Comparison of ENCODE assay signal across 8 cellular contexts in the genomic region with DNA sequence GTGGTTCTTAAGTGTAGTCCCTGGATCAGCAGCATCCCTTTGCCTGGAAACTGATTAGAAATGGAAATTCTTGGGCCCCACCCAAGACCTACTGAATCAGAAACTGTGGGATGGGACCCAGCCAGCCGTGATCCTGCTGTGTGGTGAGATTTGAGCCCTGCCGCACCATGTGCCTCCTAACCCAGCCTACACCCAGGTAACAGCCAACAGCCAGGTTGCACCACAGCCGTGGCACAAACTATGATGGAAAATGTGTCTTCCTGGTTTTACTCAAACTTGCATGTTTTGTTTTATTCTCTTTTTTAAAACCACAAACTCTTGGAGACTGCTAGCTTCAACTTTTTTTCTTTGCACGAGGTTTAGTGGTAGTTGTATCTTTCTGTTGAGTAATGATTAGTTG. TPM values are rescaled to one million over a fixed set of nuclear protein-coding genes. Genes with fewer than 3 reads are reported as not detected.
A peak's percentile ranks its signal among the peaks of the same experiment; 100 is the strongest.
DNase-seq lines count a peak whose midpoint lies in the region; ATAC-seq, FAIRE-seq and TF ChIP-seq lines count a peak whose summit lies in the region.

No MANE protein-coding gene starts in this region.

- peak overlapping the region; percentile 83 for H3K27ac Mint-ChIP-seq in stimulated activated memory B cell treated with anti-CD40 and anti-IgM and Interleukin-4, amounts not matched to agents 10 μg/mL and 1 μg/mL and 100 μg/mL, for 72 hours

- in situ Hi-C loops in HAP-1 (cut with MboI; ENCODE audit: low sequenced_read_pairs) = no loop called here

- H3K9ac ChIP-seq in kidney (ENCODE audit: low read length in 2 of 2) = no peak overlapping the region

- H3K4me1 ChIP-seq in HAP-1 (peaks cover 30% of the 10 kb centered on the region), kidney (ENCODE audit: control insufficient read depth in 1 of 2, insufficient read depth in 1 of 2, low read depth in 1 of 2, low read length in 2 of 2) (peaks cover 37 to 46% of the 10 kb centered on the region in 2 donors)

- H3K4me3 ChIP-seq in HAP-1 (peak overlapping the region; percentile 63), kidney (ENCODE audit: low read length in 2 of 2) (peak overlapping the region in 1 of 2 donors; percentile 39)

- no peaks in the 10 kb centered on the region for H3K27me3 Mint-ChIP-seq in stimulated activated memory B cell treated with anti-CD40 and anti-IgM and Interleukin-4, amounts not matched to agents 10 μg/mL and 1 μg/mL and 100 μg/mL, for 72 hours

- no peaks in the 10 kb centered on the region for H3K27me3 ChIP-seq in HAP-1 (ENCODE audit: low read depth)

- no peak for TF ChIP-seq CTCF in kidney (IDR thresholded peaks at IDR 0.05; ENCODE audit: borderline replicate concordance, extremely low read depth, insufficient read depth)

- H3K9me3 Mint-ChIP-seq in stimulated activated memory B cell treated with anti-CD40 and anti-IgM and Interleukin-4, amounts not matched to agents 10 μg/mL and 1 μg/mL and 100 μg/mL, for 72 hours = no peaks in the 10 kb centered on the region

- H3K9me3 ChIP-seq in HAP-1 = no peaks in the 10 kb centered on the region
- no peaks in the 10 kb centered on the region for H3K9me3 ChIP-seq in kidney (ENCODE audit: control insufficient read depth in 1 of 2, low read length in 2 of 2)

- ATAC-seq in stimulated activated memory B cell treated with anti-CD40 and anti-IgM and Interleukin-4, amounts not matched to agents 10 μg/mL and 1 μg/mL and 100 μg/mL, for 72 hours = no peak

- H3K4me3 Mint-ChIP-seq in stimulated activated memory B cell treated with anti-CD40 and anti-IgM and Interleukin-4, amounts not matched to agents 10 μg/mL and 1 μg/mL and 100 μg/mL, for 72 hours = peak overlapping the region; percentile 91

- intact Hi-C loops in kidney (cut with DNase I) = loop anchor here (10.0 kb wide), 1 partner anchor 58 kb away; no protein-coding TSS in a partner anchor

- H3K4me1 Mint-ChIP-seq in stimulated activated memory B cell treated with anti-CD40 and anti-IgM and Interleukin-4, amounts not matched to agents 10 μg/mL and 1 μg/mL and 100 μg/mL, for 72 hours = peaks cover 84% of the 10 kb centered on the region

- no peak overlapping the region for H3K27ac ChIP-seq in kidney (ENCODE audit: low read depth in 2 of 2, low read length in 2 of 2)

- no peak for FAIRE-seq in kidney (lab: Jason Lieb, UNC)

- H3K36me3 ChIP-seq in HAP-1 (replicated peaks) (peaks cover 4% of the 10 kb centered on the region), kidney (ENCODE audit: control insufficient read depth in 1 of 2, insufficient read depth in 2 of 2, low read length in 2 of 2) (no peaks in the 10 kb centered on the region)

- DNase-seq in HAP-1 (ENCODE audit: low spot score in 2 of 2) (peak in 1 of 2 experiments; percentile 21), hepatic stellate cell (ENCODE audit: low spot score) (peak; percentile 14), kidney (no peak), SKM-1 (lab: John Stamatoyannopoulos, UW; ENCODE audit: unreplicated experiment) (no peak), HT-29 (ENCODE audit: low spot score) (no peak), NCI-H1694 (lab: John Stamatoyannopoulos, UW) (no peak)
- DNase-seq in activated CD8-positive, alpha-beta memory T cell treated with anti-CD3 and anti-CD28 coated beads, Interleukin-2, amount 50 U/mL, for 48 hours = peak; percentile 63

- peaks cover 31% of the 10 kb centered on the region for H3K36me3 Mint-ChIP-seq in stimulated activated memory B cell treated with anti-CD40 and anti-IgM and Interleukin-4, amounts not matched to agents 10 μg/mL and 1 μg/mL and 100 μg/mL, for 72 hours

RNA-seq across cellular contexts. Expression of a gene that starts 2.6 kb away (rescaled TPM):
- 36.3 TPM for total RNA-seq in kidney
- polyA plus RNA-seq in kidney (ENCODE audit: insufficient read depth, low read depth, low replicate concordance) = 3.1 TPM
- 14.5 and 17.1 TPM in 2 replicates for total RNA-seq in HT-29 (2014; rRNA removed; shearing (Covaris generic))

Comparison
In these comparisons a context has a peak if more than half of its experiments do, and no peak if none do; other contexts are left out.
1. DNase-seq: peak in activated CD8-positive, alpha-beta memory T cell treated with anti-CD3 and anti-CD28 coated beads, Interleukin-2, amount 50 U/mL, for 48 hours (single experiment) and hepatic stellate cell (single experiment); none in kidney (single experiment), SKM-1 (single experiment), HT-29 (single experiment) and NCI-H1694 (single experiment).